26 cellular contexts compared by ENCODE assay signal in genomic region chr5:63686938-63687337, GRCh38.
DNase-seq lines count a peak whose midpoint lies in the region; FAIRE-seq and TF ChIP-seq lines count a peak whose summit lies in the region.
"Had no signal": no experiment of that assay in that cellular context is flagged by ENCODE, and none has a peak within 500 bp of the region (broad histone marks: within the 10 kb centered on the region; RNA-seq: fewer than 3 reads in every experiment).

No MANE protein-coding gene starts in this region.

- H3K9me2 ChIP-seq in hepatocyte (replicated peaks; ENCODE audit: insufficient read depth) = no peaks in the 10 kb centered on the region

- FAIRE-seq in H54 (lab: Jason Lieb, UNC) = no peak
- FAIRE-seq: D721Med, endometrium, G401.6, K562 had no signal

- DNase-seq in ELR (ENCODE audit: low read depth) (peak; percentile 0), HS-5 (ENCODE audit: low read depth) (peak; percentile 3), RKO (ENCODE audit: low spot score) (peak; percentile 6), hepatocyte (ENCODE audit: low spot score) (peak; percentile 11), H54 (ENCODE audit: insufficient read length, low spot score) (no peak), T1000 (lab: John Stamatoyannopoulos, UW) (no peak), amygdala (lab: John Stamatoyannopoulos, UW) (no peak)
- DNase-seq in activated effector memory CD4-positive, alpha-beta T cell treated with anti-CD3 and anti-CD28 coated beads, Interleukin-2, amount 50 U/mL, for 16 hours = no peak
- DNase-seq: activated CD4-positive, alpha-beta T cell treated with anti-CD3 and anti-CD28 coated beads, Interleukin-2, amount 10 ng/mL, durations not matched to agents 24 days and 14 days; activated naive CD8-positive, alpha-beta T cell treated with anti-CD3 and anti-CD28 coated beads, Interleukin-2, amount 50 U/mL, for 24 hours; activated T-cell treated with anti-CD3 and anti-CD28 coated beads, Interleukin-2, amount 50 U/mL, for 4 hours; left lung; MV-4-11; naive B cell; NCI-H187; NCI-H774; psoas muscle; stimulated activated naive CD8-positive, alpha-beta T cell treated with anti-CD3 and anti-CD28 coated beads, Interleukin-15, amount 100 ng/mL, for 72 hours; thyroid gland had no signal

- peaks cover 19% of the 10 kb centered on the region for H3K4me1 ChIP-seq in hepatocyte (ENCODE audit: insufficient read depth)
- H3K4me1 ChIP-seq: HAP-1, left lung, psoas muscle, thyroid gland had no signal

- no peaks in the 10 kb centered on the region for H3K9me3 ChIP-seq in hepatocyte (ENCODE audit: low read depth)
- H3K9me3 ChIP-seq: HAP-1, psoas muscle, thyroid gland had no signal

- peak overlapping the region; percentile 21 for H3K27ac ChIP-seq in hepatocyte
- H3K27ac ChIP-seq: C4-2B, left lung, psoas muscle, thyroid gland, VCaP had no signal

- no peaks in the 10 kb centered on the region for H3K27me3 ChIP-seq in hepatocyte
- H3K27me3 ChIP-seq: left lung, thyroid gland had no signal

- H4K20me1 ChIP-seq in hepatocyte (ENCODE audit: insufficient read depth, poor library complexity, severe bottlenecking) = no peaks in the 10 kb centered on the region

- no peak overlapping the region for H2AFZ ChIP-seq in hepatocyte

- TF ChIP-seq POLR2A in H54 (IDR thresholded peaks at IDR 0.05; ENCODE audit: low read depth, low read length) = no peak

- H3K4me3 ChIP-seq in hepatocyte = no peak overlapping the region
- H3K4me3 ChIP-seq: HAP-1, K562, left lung, psoas muscle, thyroid gland had no signal

- H3K4me2 ChIP-seq in hepatocyte = peak overlapping the region; percentile 23

- H3K36me3 ChIP-seq in hepatocyte (replicated peaks; ENCODE audit: insufficient read depth, low read depth) = no peaks in the 10 kb centered on the region
- H3K36me3 ChIP-seq: HAP-1, left lung, thyroid gland had no signal

- no peak for TF ChIP-seq CTCF in hepatocyte (IDR thresholded peaks at IDR 0.05; ENCODE audit: poor library complexity)

- WGBS in hepatocyte (ENCODE audit: low lambda C conversion rate, missing lambda C conversion rate) = 76% methylated on average over 5 of the region's 5 CpGs

- no peaks in the 10 kb centered on the region for H3K79me2 ChIP-seq in hepatocyte

Comparison
In these comparisons a context has a peak if more than half of its experiments do, and no peak if none do; other contexts are left out.
1. DNase-seq: peak in ELR (single experiment), HS-5 (single experiment), RKO (single experiment) and hepatocyte (single experiment); none in H54 (single experiment), T1000 (single experiment), amygdala (0 of 56) and activated effector memory CD4-positive, alpha-beta T cell treated with anti-CD3 and anti-CD28 coated beads, Interleukin-2, amount 50 U/mL, for 16 hours (single experiment).